8 cellular contexts compared by ENCODE assay signal in genomic region chr20:17612287-17612974, GRCh38.
A peak's percentile ranks its signal among the peaks of the same experiment; 100 is the strongest.
DNase-seq lines count a peak whose midpoint lies in the region; ATAC-seq lines count a peak whose summit lies in the region.

No MANE protein-coding gene starts in this region.

- peak; percentile 7 for DNase-seq in stimulated activated CD4-positive, alpha-beta T cell treated with anti-CD3 and anti-CD28 coated beads, Interleukin-2, amount 100 ng/mL, for 4 hours (ENCODE audit: low read depth)
- no peak for DNase-seq in stimulated activated CD4-positive, alpha-beta T cell treated with anti-CD3 and anti-CD28 coated beads, Interleukin-1b, Interleukin-23, amount 100 ng/mL, for 48 hours
- peak; percentile 32 for DNase-seq in kidney tubule cell (ENCODE audit: low spot score)

- no peaks in the 10 kb centered on the region for H3K27me3 ChIP-seq in stomach smooth muscle (ENCODE audit: control insufficient read depth in 1 of 2, insufficient read depth in 2 of 2, low read length in 2 of 2)

- peaks cover 6 to 21% of the 10 kb centered on the region in 2 donors for H3K36me3 ChIP-seq in stomach smooth muscle (ENCODE audit: control insufficient read depth in 2 of 2, insufficient read depth in 2 of 2, low read length in 2 of 2)

- H3K9me3 ChIP-seq in stomach smooth muscle (ENCODE audit: control insufficient read depth in 2 of 2, low read length in 2 of 2), result no peaks in the 10 kb centered on the region

- peak overlapping the region; percentile 49 to 62 for H3K9ac ChIP-seq in stomach smooth muscle (ENCODE audit: low read length in 2 of 2)

- peak overlapping the region in 1 of 2 donors; percentile 35 for H3K4me3 ChIP-seq in stomach smooth muscle (ENCODE audit: low read length in 2 of 2)

- H3K27ac ChIP-seq in angular gyrus (ENCODE audit: low read depth, low read length), result peak overlapping the region; percentile 27
- H3K27ac ChIP-seq in stomach smooth muscle (ENCODE audit: low read length), result peak overlapping the region; percentile 90

- ATAC-seq in HG02610 (IDR thresholded peaks at IDR 0.05; ENCODE audit: unreplicated experiment), result no peak
- no peak for ATAC-seq in HG03520 (IDR thresholded peaks at IDR 0.05; ENCODE audit: unreplicated experiment)
- ATAC-seq in GM21529 (IDR thresholded peaks at IDR 0.05; ENCODE audit: unreplicated experiment), result no peak

- peaks cover 87% of the 10 kb centered on the region for H3K4me1 ChIP-seq in stomach smooth muscle (ENCODE audit: control insufficient read depth, insufficient read depth, low read length)
